ENCODE assay signal across 10 cellular contexts in the genomic region with DNA sequence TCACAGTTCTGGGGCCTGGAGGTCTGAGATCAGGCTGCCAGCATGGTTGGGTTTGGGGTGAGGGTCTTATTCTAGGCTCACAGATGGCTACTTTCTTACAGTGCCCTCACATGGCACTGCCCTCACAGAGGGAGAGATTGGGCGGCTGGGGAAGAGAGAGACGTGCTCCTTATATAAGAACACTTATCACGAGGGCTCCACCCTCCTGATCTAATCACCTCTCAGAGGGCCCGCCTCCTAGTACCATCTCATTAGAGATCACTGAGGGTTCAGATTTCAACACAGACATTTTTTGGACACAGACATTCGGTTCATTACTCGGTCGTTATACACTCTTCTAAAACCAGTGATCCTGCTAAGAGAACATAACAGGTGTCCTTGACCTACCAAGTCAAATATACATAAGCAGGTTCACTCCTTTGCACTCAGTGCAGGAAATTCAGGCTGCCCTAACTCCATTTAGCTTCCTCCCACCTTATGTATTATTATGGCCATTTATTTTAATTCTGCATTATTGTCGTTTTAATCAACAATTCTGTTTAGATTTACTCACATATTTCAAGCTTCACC.
"Had no signal": no experiment of that assay in that cellular context is flagged by ENCODE, and none has a peak within 500 bp of the region (broad histone marks: within the 10 kb centered on the region; RNA-seq: fewer than 3 reads in every experiment).

No MANE protein-coding gene starts in this region.

- H3K36me3 ChIP-seq: adrenal gland, suprapubic skin had no signal

- H3K27ac ChIP-seq: adrenal gland, epithelial cell of prostate, suprapubic skin had no signal

- ATAC-seq: activated T-cell treated with anti-CD3 and anti-CD28 coated beads, Interleukin-2, amount 50 U/mL, for 4 hours; sciatic nerve had no signal

- DNase-seq: activated CD4-positive, alpha-beta memory T cell treated with anti-CD3 and anti-CD28 coated beads, Interleukin-2, amount 10 ng/mL, durations not matched to agents 7 days and 5 days; activated CD4-positive, alpha-beta T cell treated with anti-CD3 and anti-CD28 coated beads for 4 hours; activated effector memory CD4-positive, alpha-beta T cell treated with Interleukin-2 at 50 U/mL for 16 hours; activated T-cell treated with anti-CD3 and anti-CD28 coated beads, Interleukin-2, amount 50 U/mL, for 4 hours; adrenal gland; foreskin melanocyte; kidney glomerular epithelial cell had no signal

- H3K9me3 ChIP-seq: adrenal gland, suprapubic skin had no signal

- H3K4me1 ChIP-seq: adrenal gland, suprapubic skin had no signal

- H3K4me3 ChIP-seq: adrenal gland, suprapubic skin had no signal

- H3K27me3 ChIP-seq: adrenal gland had no signal
